ENCODE assay signal across 1 cellular context in genomic region chr11:116732740-116733385, GRCh38.
TF ChIP-seq lines count a peak whose summit lies in the region.

No MANE protein-coding gene starts in this region.

TF ChIP-seq in A549, 52 proteins besides CTCF, POLR2A, EP300 and RAD21 (continued from another document):
- TF ChIP-seq HMGXB4 (CRISPR knock-in tag; IDR thresholded peaks at IDR 0.05; ENCODE audit: borderline replicate concordance), result no peak
- TF ChIP-seq SMC3 (IDR thresholded peaks at IDR 0.05), result no peak; the same call in 2 of the 3 replicates
- TF ChIP-seq ESRRA (IDR thresholded peaks at IDR 0.05; ENCODE audit: borderline replicate concordance, low read length), result no peak
- no peak for TF ChIP-seq ATOH8 (CRISPR knock-in tag; IDR thresholded peaks at IDR 0.05; ENCODE audit: low read depth)
